25 cellular contexts compared by ENCODE assay signal in genomic region chr2:112317303-112318158, GRCh38. TPM values are rescaled to one million over a fixed set of nuclear protein-coding genes. Genes with fewer than 3 reads are reported as not detected.
DNase-seq lines count a peak whose midpoint lies in the region; ATAC-seq, FAIRE-seq and TF ChIP-seq lines count a peak whose summit lies in the region.
"Had no signal": no experiment of that assay in that cellular context is flagged by ENCODE, and none has a peak within 500 bp of the region (broad histone marks: within the 10 kb centered on the region; RNA-seq: fewer than 3 reads in every experiment).

No MANE protein-coding gene starts in this region.

- FAIRE-seq in small intestine (lab: Jason Lieb, UNC): no peak

- intact Hi-C loops in CD14-positive monocyte (cut with micrococcal nuclease): no loop called here

- H3K36me3 Mint-ChIP-seq in CD14-positive monocyte: peaks cover 32 to 46% of the 10 kb centered on the region in 2 donors
- H3K36me3 Mint-ChIP-seq: natural killer cell treated with Interleukin-12 subunit alpha and Interleukin-12 subunit beta and Interleukin-15 and Interleukin-18, amount 100 ng/mL, for 72 hours; type B pancreatic cell had no signal

- peak; percentile 56 for DNase-seq in ELR (ENCODE audit: low read depth)
- no peak for DNase-seq in brain microvascular endothelial cell
- peak; percentile 63 for DNase-seq in iris pigment epithelial cell (ENCODE audit: low read depth)
- DNase-seq in small intestine: peak; percentile 29
- no peak for DNase-seq in hypothalamus (lab: John Stamatoyannopoulos, UW)
- DNase-seq in C1 segment of cervical spinal cord (lab: John Stamatoyannopoulos, UW): no peak
- no peak for DNase-seq in CD14-positive monocyte (ENCODE audit: low spot score)
- DNase-seq: activated CD4-positive, alpha-beta T cell treated with anti-CD3 and anti-CD28 coated beads for 4 hours; activated naive CD4-positive, alpha-beta T cell treated with anti-CD3 and anti-CD28 coated beads for 36 hours; activated T-cell treated with anti-CD3 and anti-CD28 coated beads, Interleukin-2, amount 50 U/mL, for 4 hours; CD4-positive, CD25-positive, alpha-beta regulatory T cell; central memory CD4-positive, alpha-beta T cell; left colon; MM.1S; NCI-H146; NCI-H524; posterior cingulate gyrus; stimulated activated CD4-positive, alpha-beta T cell treated with anti-CD3 and anti-CD28 coated beads, Interleukin-2, amount 100 ng/mL, for 24 hours had no signal

- no peaks in the 10 kb centered on the region for H3K36me3 ChIP-seq in brain microvascular endothelial cell (replicated peaks)
- H3K36me3 ChIP-seq in small intestine (ENCODE audit: control insufficient read depth in 2 of 2, insufficient read depth in 2 of 2, low read length in 2 of 2): no peaks in the 10 kb centered on the region
- H3K36me3 ChIP-seq: SJSA1 had no signal

- no peak for TF ChIP-seq CTCF in brain microvascular endothelial cell (IDR thresholded peaks at IDR 0.05; ENCODE audit: low read depth, low read length, missing control alignments)
- TF ChIP-seq CTCF in CD14-positive monocyte (IDR thresholded peaks at IDR 0.05): no peak

- H3K27ac ChIP-seq in brain microvascular endothelial cell (peak overlapping the region; percentile 56), small intestine (ENCODE audit: low read depth in 1 of 2, low read length in 1 of 2) (no peak overlapping the region)
- H3K27ac ChIP-seq: epithelial cell of prostate, SJSA1 had no signal

- H3K4me3 ChIP-seq in brain microvascular endothelial cell (ENCODE audit: low read depth, low read length): no peak overlapping the region
- no peak overlapping the region for H3K4me3 ChIP-seq in small intestine (ENCODE audit: low read depth in 1 of 2, low read length in 2 of 2)
- H3K4me3 ChIP-seq: SJSA1 had no signal

- H3K27me3 Mint-ChIP-seq in CD14-positive monocyte (ENCODE audit: low read depth in 3 of 3): no peaks in the 10 kb centered on the region
- H3K27me3 Mint-ChIP-seq: CD4-positive, CD25-positive, alpha-beta regulatory T cell; natural killer cell treated with Interleukin-12 subunit alpha and Interleukin-12 subunit beta and Interleukin-15 and Interleukin-18, amount 100 ng/mL, for 72 hours; stimulated activated memory B cell treated with anti-CD40 and anti-IgM and Interleukin-4, amounts not matched to agents 10 μg/mL and 1 μg/mL and 100 μg/mL, for 72 hours; type B pancreatic cell had no signal

- no peaks in the 10 kb centered on the region for H3K9me3 Mint-ChIP-seq in CD14-positive monocyte
- H3K9me3 Mint-ChIP-seq: activated naive CD4-positive, alpha-beta T cell treated with anti-CD3 and anti-CD28 coated beads for 36 hours; activated T-cell treated with anti-CD3 and anti-CD28 coated beads, Interleukin-2, amount 50 U/mL, for 4 hours; CD4-positive, CD25-positive, alpha-beta regulatory T cell; natural killer cell treated with Interleukin-12 subunit alpha and Interleukin-12 subunit beta and Interleukin-15 and Interleukin-18, amount 100 ng/mL, for 72 hours; stimulated activated memory B cell treated with anti-CD40 and anti-IgM and Interleukin-4, amounts not matched to agents 10 μg/mL and 1 μg/mL and 100 μg/mL, for 72 hours; T-helper 1 cell treated with Interleukin-12 subunit alpha and Interleukin-12 subunit beta and Interleukin-4 antibody, amounts not matched to agents 30 μg/mL and 1 μg/mL, for 36 hours; type B pancreatic cell had no signal

- no peaks in the 10 kb centered on the region for H3K4me1 Mint-ChIP-seq in CD14-positive monocyte
- H3K4me1 Mint-ChIP-seq: CD4-positive, CD25-positive, alpha-beta regulatory T cell; stimulated activated memory B cell treated with anti-CD40 and anti-IgM and Interleukin-4, amounts not matched to agents 10 μg/mL and 1 μg/mL and 100 μg/mL, for 72 hours had no signal

- H3K27me3 ChIP-seq in brain microvascular endothelial cell (replicated peaks): no peaks in the 10 kb centered on the region
- H3K27me3 ChIP-seq in small intestine (ENCODE audit: control insufficient read depth in 2 of 2, insufficient read depth in 2 of 2, low read length in 2 of 2): no peaks in the 10 kb centered on the region
- H3K27me3 ChIP-seq: SJSA1 had no signal

- H3K4me1 ChIP-seq in small intestine (ENCODE audit: control insufficient read depth in 2 of 2, insufficient read depth in 1 of 2, low read depth in 1 of 2, low read length in 1 of 2): no peaks in the 10 kb centered on the region
- H3K4me1 ChIP-seq: SJSA1 had no signal

- H3K27ac Mint-ChIP-seq in CD14-positive monocyte: no peak overlapping the region
- H3K27ac Mint-ChIP-seq: activated naive CD4-positive, alpha-beta T cell treated with anti-CD3 and anti-CD28 coated beads for 36 hours; stimulated activated memory B cell treated with anti-CD40 and anti-IgM and Interleukin-4, amounts not matched to agents 10 μg/mL and 1 μg/mL and 100 μg/mL, for 72 hours; T-helper 1 cell treated with Interleukin-12 subunit alpha and Interleukin-12 subunit beta and Interleukin-4 antibody, amounts not matched to agents 30 μg/mL and 1 μg/mL, for 36 hours; type B pancreatic cell had no signal

- no peak overlapping the region for H3K4me3 Mint-ChIP-seq in CD14-positive monocyte
- H3K4me3 Mint-ChIP-seq: activated naive CD4-positive, alpha-beta T cell treated with anti-CD3 and anti-CD28 coated beads for 36 hours; activated T-cell treated with anti-CD3 and anti-CD28 coated beads, Interleukin-2, amount 50 U/mL, for 4 hours; CD4-positive, CD25-positive, alpha-beta regulatory T cell; natural killer cell treated with Interleukin-12 subunit alpha and Interleukin-12 subunit beta and Interleukin-15 and Interleukin-18, amount 100 ng/mL, for 72 hours; stimulated activated memory B cell treated with anti-CD40 and anti-IgM and Interleukin-4, amounts not matched to agents 10 μg/mL and 1 μg/mL and 100 μg/mL, for 72 hours; T-helper 1 cell treated with Interleukin-12 subunit alpha and Interleukin-12 subunit beta and Interleukin-4 antibody, amounts not matched to agents 30 μg/mL and 1 μg/mL, for 36 hours; type B pancreatic cell had no signal

- no peak for ATAC-seq in GM21515 (IDR thresholded peaks at IDR 0.05; ENCODE audit: unreplicated experiment)
- ATAC-seq: activated T-cell treated with anti-CD3 and anti-CD28 coated beads, Interleukin-2, amount 50 U/mL, for 4 hours; left colon; natural killer cell treated with Interleukin-12 subunit alpha and Interleukin-12 subunit beta and Interleukin-15 and Interleukin-18, amount 100 ng/mL, for 72 hours; stimulated activated memory B cell treated with anti-CD40 and anti-IgM and Interleukin-4, amounts not matched to agents 10 μg/mL and 1 μg/mL and 100 μg/mL, for 72 hours had no signal

- WGBS in small intestine, 3 donors: 63 to 72% (median 72%) methylated on average over 5 of the region's 5 CpGs

- H3K9me3 ChIP-seq in small intestine (ENCODE audit: control insufficient read depth, low read depth): no peaks in the 10 kb centered on the region
- H3K9me3 ChIP-seq: SJSA1 had no signal

- in situ Hi-C loops in brain microvascular endothelial cell (cut with HindIII; ENCODE audit: low pct_ligation_motif_present, low sequenced_read_pairs): no loop called here

RNA-seq across cellular contexts. Expression of gene ZC3H6, which starts 42.1 kb away (rescaled TPM):
- 1 to 10 TPM; 1.6 to 2.7 (median 1.8) TPM for polyA plus RNA-seq in small intestine
- polyA plus RNA-seq in CD14-positive monocyte: 1 to 10 TPM; 2.4 to 2.5 TPM

Comparison
In these comparisons a context has a peak if more than half of its experiments do, and no peak if none do; other contexts are left out.
1. DNase-seq: peak in ELR (single experiment), iris pigment epithelial cell (single experiment) and small intestine (single experiment); none in brain microvascular endothelial cell (single experiment), hypothalamus (0 of 51), C1 segment of cervical spinal cord (0 of 14) and CD14-positive monocyte (single experiment).